ENCODE assay signal across 1 cellular context in the genomic region with DNA sequence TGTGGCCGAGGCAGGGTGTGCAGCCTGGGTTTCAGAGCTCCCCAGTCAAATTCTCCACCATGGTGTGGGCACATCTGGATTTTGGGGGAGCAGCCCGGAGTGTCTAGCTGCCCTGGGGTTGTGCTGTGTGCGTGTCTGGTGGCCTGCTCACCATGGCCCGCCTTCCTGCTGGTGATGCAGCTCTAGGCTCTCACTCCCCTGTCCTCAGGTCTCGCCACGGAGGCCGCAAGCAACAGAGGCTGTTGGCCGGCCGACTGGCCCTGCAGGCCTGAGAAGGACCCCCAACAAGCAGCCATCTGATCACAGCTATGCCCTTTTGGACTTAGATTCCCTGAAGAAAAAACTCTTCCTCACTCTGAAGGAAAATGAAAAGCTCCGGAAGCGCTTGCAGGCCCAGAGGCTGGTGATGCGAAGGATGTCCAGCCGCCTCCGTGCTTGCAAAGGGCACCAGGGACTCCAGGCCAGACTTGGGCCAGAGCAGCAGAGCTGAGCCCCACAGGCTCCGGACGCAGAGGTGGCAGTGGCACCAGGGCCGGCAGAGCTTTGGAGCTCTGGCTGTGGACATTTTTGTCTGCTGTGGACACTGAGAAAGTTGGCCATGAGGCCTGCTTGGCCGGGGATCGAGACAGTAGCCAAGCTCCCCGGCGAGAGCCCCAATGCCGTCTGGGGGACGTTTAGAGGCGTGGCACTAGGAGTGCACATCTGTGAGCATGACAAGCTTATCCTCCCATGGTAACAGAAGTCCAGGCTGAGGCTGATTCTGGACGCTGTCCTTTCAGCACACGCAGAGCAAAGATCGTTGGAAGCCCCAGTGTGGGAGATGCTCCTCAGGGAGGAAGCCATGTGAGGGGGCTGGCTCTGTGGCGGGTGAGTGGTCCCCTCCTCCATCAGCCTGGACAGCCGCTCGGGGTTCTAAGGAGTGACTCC.
TF ChIP-seq lines count a peak whose summit lies in the region.

No MANE protein-coding gene starts in this region.

TF ChIP-seq in HepG2, 621 proteins besides CTCF, POLR2A, EP300 and RAD21:
- TF ChIP-seq MLXIP (CRISPR knock-in tag; IDR thresholded peaks at IDR 0.05; ENCODE audit: borderline replicate concordance) (no peak), ZNF362 (CRISPR knock-in tag; IDR thresholded peaks at IDR 0.05; ENCODE audit: borderline replicate concordance) (no peak), AGO2 (optimal IDR thresholded peaks at IDR 0.05; ENCODE audit: low read depth, low read length) (peak; percentile 80), POLR2G (IDR thresholded peaks at IDR 0.05; ENCODE audit: low read depth, low read length) (peak; percentile 53), AGO1 (IDR thresholded peaks at IDR 0.05; ENCODE audit: low read depth, low read length, poor library complexity, severe bottlenecking) (peak; percentile 36), IRF1 (CRISPR knock-in tag; IDR thresholded peaks at IDR 0.05; ENCODE audit: low read depth) (no peak), RBM22 (optimal IDR thresholded peaks at IDR 0.05; ENCODE audit: low read length) (peak; percentile 22)
- TF ChIP-seq, protein P1, sequence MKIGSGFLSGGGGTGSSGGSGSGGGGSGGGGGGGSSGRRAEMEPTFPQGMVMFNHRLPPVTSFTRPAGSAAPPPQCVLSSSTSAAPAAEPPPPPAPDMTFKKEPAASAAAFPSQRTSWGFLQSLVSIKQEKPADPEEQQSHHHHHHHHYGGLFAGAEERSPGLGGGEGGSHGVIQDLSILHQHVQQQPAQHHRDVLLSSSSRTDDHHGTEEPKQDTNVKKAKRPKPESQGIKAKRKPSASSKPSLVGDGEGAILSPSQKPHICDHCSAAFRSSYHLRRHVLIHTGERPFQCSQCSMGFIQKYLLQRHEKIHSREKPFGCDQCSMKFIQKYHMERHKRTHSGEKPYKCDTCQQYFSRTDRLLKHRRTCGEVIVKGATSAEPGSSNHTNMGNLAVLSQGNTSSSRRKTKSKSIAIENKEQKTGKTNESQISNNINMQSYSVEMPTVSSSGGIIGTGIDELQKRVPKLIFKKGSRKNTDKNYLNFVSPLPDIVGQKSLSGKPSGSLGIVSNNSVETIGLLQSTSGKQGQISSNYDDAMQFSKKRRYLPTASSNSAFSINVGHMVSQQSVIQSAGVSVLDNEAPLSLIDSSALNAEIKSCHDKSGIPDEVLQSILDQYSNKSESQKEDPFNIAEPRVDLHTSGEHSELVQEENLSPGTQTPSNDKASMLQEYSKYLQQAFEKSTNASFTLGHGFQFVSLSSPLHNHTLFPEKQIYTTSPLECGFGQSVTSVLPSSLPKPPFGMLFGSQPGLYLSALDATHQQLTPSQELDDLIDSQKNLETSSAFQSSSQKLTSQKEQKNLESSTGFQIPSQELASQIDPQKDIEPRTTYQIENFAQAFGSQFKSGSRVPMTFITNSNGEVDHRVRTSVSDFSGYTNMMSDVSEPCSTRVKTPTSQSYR (CRISPR knock-in tag; IDR thresholded peaks at IDR 0.05; ENCODE audit: borderline replicate concordance): no peak
